ENCODE assay signal across 12 cellular contexts in the genomic region with DNA sequence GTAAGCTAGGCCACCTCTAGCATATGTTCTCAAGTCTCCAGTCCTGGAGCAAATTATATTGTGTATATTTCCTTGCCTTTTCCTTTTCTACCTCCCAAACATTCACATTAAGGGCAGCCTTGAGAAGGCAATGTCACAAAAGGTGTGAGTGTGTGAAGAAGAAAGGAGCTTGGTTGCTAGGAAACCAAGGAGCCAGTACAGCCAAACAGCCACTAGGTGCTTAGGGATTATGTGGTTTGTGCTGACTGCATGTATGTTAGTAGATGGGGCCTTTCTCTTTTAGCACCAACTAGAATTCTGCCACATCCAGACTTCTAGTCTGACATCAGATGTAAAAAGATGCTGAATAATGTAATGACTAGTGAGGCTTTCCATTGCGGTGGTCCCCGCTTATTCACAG.
DNase-seq lines count a peak whose midpoint lies in the region; ATAC-seq and TF ChIP-seq lines count a peak whose summit lies in the region.
"Had no signal": no experiment of that assay in that cellular context is flagged by ENCODE, and none has a peak within 500 bp of the region (broad histone marks: within the 10 kb centered on the region; RNA-seq: fewer than 3 reads in every experiment).

No MANE protein-coding gene starts in this region.

- H3K27ac ChIP-seq in AG04450 (ENCODE audit: low read depth, low read length): no peak overlapping the region
- no peak overlapping the region for H3K27ac ChIP-seq in VCaP
- H3K27ac ChIP-seq in iPS DF 6.9 (ENCODE audit: low read length): no peak overlapping the region
- no peak overlapping the region for H3K27ac ChIP-seq in sigmoid colon

- no peaks in the 10 kb centered on the region for H3K27me3 ChIP-seq in AG04450 (ENCODE audit: control insufficient read depth, insufficient read depth, low read length)
- H3K27me3 ChIP-seq in HAP-1 (ENCODE audit: low read depth): no peaks in the 10 kb centered on the region
- no peaks in the 10 kb centered on the region for H3K27me3 ChIP-seq in iPS DF 6.9 (ENCODE audit: control insufficient read depth, insufficient read depth, low read length)
- H3K27me3 ChIP-seq in sigmoid colon: no peaks in the 10 kb centered on the region

- in situ Hi-C loops in HAP-1 (cut with MboI; ENCODE audit: low sequenced_read_pairs): no loop called here

- POLR2A ChIA-PET in AG04450 (lab: Yijun Ruan, JAX): no interaction called here

- H3K4me1 ChIP-seq in HAP-1 (0 out of 2 replicates have a peak, but pooled peaks cover 3% of the 10 kb centered on the region), iPS DF 6.9 (ENCODE audit: control insufficient read depth, insufficient read depth, low read length) (no peaks in the 10 kb centered on the region), sigmoid colon (no peaks in the 10 kb centered on the region)

- H3K36me3 ChIP-seq in HAP-1 (replicated peaks): no peaks in the 10 kb centered on the region
- no peaks in the 10 kb centered on the region for H3K36me3 ChIP-seq in iPS DF 6.9 (ENCODE audit: control insufficient read depth, insufficient read depth, low read length)
- no peaks in the 10 kb centered on the region for H3K36me3 ChIP-seq in sigmoid colon

- intact Hi-C loops in sigmoid colon (cut with DNase I): no loop called here

- WGBS in iPS DF 6.9 (ENCODE audit: insufficient coverage, insufficient read length): no CpG with 5 or more reads among the region's 2 CpGs
- WGBS in sigmoid colon, 2 donors: 75 to 79% methylated on average over 2 of the region's 2 CpGs

- TF ChIP-seq CTCF in AG04450 (IDR thresholded peaks at IDR 0.05; ENCODE audit: low read depth, low read length): peak; percentile 27
- TF ChIP-seq CTCF in VCaP (conservative IDR thresholded peaks at IDR 0.05): peak; percentile 70
- TF ChIP-seq CTCF in sigmoid colon (IDR thresholded peaks at IDR 0.05): no peak

- TF ChIP-seq EP300 in sigmoid colon (IDR thresholded peaks at IDR 0.05): no peak

- H3K4me3 ChIP-seq in AG04450 (ENCODE audit: low read depth, low read length): no peak overlapping the region
- no peak overlapping the region for H3K4me3 ChIP-seq in HAP-1
- H3K4me3 ChIP-seq in iPS DF 6.9 (ENCODE audit: low read length): no peak overlapping the region
- H3K4me3 ChIP-seq in sigmoid colon: no peak overlapping the region

- TF ChIP-seq POLR2A in sigmoid colon (IDR thresholded peaks at IDR 0.05): no peak

- no peak for ATAC-seq in GM21360 (IDR thresholded peaks at IDR 0.05; ENCODE audit: unreplicated experiment)
- ATAC-seq: activated T-cell treated with anti-CD3 and anti-CD28 coated beads, Interleukin-2, amount 50 U/mL, for 72 hours had no signal

- H3K9me3 ChIP-seq in AG04450 (ENCODE audit: control insufficient read depth, insufficient read depth, low read length) (no peaks in the 10 kb centered on the region), HAP-1 (peaks cover 12% of the 10 kb centered on the region), iPS DF 6.9 (ENCODE audit: control insufficient read depth, insufficient read depth, low read length) (no peaks in the 10 kb centered on the region; the same call in 1 of the 2 replicates), sigmoid colon (peaks cover 0 to 5% (median 0%) of the 10 kb centered on the region in 4 donors)

- DNase-seq in AG04450 (ENCODE audit: low read depth, low spot score) (no peak), HAP-1 (ENCODE audit: low spot score in 2 of 2) (peak; percentile 72 to 88), iPS DF 6.9 (ENCODE audit: low read depth, low spot score) (peak; percentile 27), sigmoid colon (no peak), NCI-H2171 (lab: John Stamatoyannopoulos, UW) (no peak)
- no peak for DNase-seq in activated effector memory CD4-positive, alpha-beta T cell treated with anti-CD3 and anti-CD28 coated beads, Interleukin-2, amount 50 U/mL, for 16 hours
- DNase-seq: activated T-cell treated with anti-CD3 and anti-CD28 coated beads, Interleukin-2, amount 50 U/mL, for 72 hours; naive B cell; NCI-H1436 treated with DMSO at 0.1 percent for 48 hours; T-helper 1 cell had no signal

- CTCF ChIA-PET in AG04450 (lab: Charles Lee): no interaction called here

Comparison
In these comparisons a context has a peak if more than half of its experiments do, and no peak if none do; other contexts are left out.
1. DNase-seq: peak in HAP-1 (2 of 2) and iPS DF 6.9 (single experiment); none in AG04450 (single experiment), sigmoid colon (single experiment), NCI-H2171 (single experiment) and activated effector memory CD4-positive, alpha-beta T cell treated with anti-CD3 and anti-CD28 coated beads, Interleukin-2, amount 50 U/mL, for 16 hours (single experiment).
2. CTCF ChIP-seq: peak in AG04450 (single experiment) and VCaP (single experiment); none in sigmoid colon (0 of 4).